ENCODE assay signal across 9 cellular contexts in the genomic region with DNA sequence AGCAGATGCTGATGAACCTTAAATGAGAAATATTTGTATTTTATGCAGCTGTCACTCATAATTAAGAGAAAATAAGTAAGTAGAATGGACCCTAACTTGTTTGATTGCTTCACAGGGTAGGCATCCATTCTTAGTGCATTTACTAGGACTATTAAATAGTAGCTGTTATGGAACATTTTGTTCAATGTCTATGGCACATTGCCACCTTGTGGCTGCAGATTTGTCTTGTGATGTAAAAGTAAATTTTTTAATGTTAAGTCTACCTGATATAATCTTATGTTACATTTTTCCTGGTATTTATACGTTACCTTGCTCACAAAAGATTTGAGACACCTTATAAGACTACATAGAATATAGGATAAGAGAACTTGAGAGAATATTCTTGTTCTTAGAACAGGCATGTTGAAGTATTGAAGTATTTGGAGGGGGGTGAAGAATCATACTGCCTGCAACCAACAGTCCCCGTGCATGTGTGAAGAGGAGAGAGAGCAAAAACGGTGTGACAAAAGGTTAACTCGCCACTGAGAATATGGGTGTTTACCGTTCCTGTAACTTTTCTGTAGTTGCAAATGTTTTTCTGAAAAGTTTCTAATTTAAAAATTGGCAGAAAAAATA.
DNase-seq lines count a peak whose midpoint lies in the region; ATAC-seq and TF ChIP-seq lines count a peak whose summit lies in the region.
"Had no signal": no experiment of that assay in that cellular context is flagged by ENCODE, and none has a peak within 500 bp of the region (broad histone marks: within the 10 kb centered on the region; RNA-seq: fewer than 3 reads in every experiment).

No MANE protein-coding gene starts in this region.

- H3K36me3 ChIP-seq in SJCRH30 (no peaks in the 10 kb centered on the region), endodermal cell (ENCODE audit: control insufficient read depth, insufficient read depth, low read length) (no peaks in the 10 kb centered on the region)

- no peaks in the 10 kb centered on the region for H3K9me3 Mint-ChIP-seq in endodermal cell
- H3K9me3 Mint-ChIP-seq: T-helper 1 cell treated with Interleukin-12 subunit alpha and Interleukin-12 subunit beta and Interleukin-4 antibody, amounts not matched to agents 30 μg/mL and 1 μg/mL, for 36 hours had no signal

- no peaks in the 10 kb centered on the region for H3K36me3 Mint-ChIP-seq in endodermal cell (ENCODE audit: low read depth)

- H3K4me1 ChIP-seq in SJCRH30 (0 out of 2 replicates have a peak, but pooled peaks cover 5% of the 10 kb centered on the region), endodermal cell (ENCODE audit: control insufficient read depth, insufficient read depth, low read length) (no peaks in the 10 kb centered on the region)

- ATAC-seq in HG02763 (IDR thresholded peaks at IDR 0.05; ENCODE audit: unreplicated experiment) (no peak), GM21390 (IDR thresholded peaks at IDR 0.05; ENCODE audit: unreplicated experiment) (no peak), HG03095 (IDR thresholded peaks at IDR 0.05; ENCODE audit: unreplicated experiment) (no peak)

- H3K4me3 ChIP-seq in SJCRH30 (no peak overlapping the region), endodermal cell (ENCODE audit: low read length) (no peak overlapping the region)

- H3K4me3 Mint-ChIP-seq in endodermal cell = no peak overlapping the region
- H3K4me3 Mint-ChIP-seq: T-helper 1 cell treated with Interleukin-12 subunit alpha and Interleukin-12 subunit beta and Interleukin-4 antibody, amounts not matched to agents 30 μg/mL and 1 μg/mL, for 36 hours had no signal

- peak; percentile 78 for TF ChIP-seq CTCF in endodermal cell (conservative IDR thresholded peaks at IDR 0.05)

- H3K27ac ChIP-seq in SJCRH30 (no peak overlapping the region), endodermal cell (ENCODE audit: low read depth, low read length) (no peak overlapping the region)

- no peak overlapping the region for H3K27ac Mint-ChIP-seq in endodermal cell
- H3K27ac Mint-ChIP-seq: T-helper 1 cell treated with Interleukin-12 subunit alpha and Interleukin-12 subunit beta and Interleukin-4 antibody, amounts not matched to agents 30 μg/mL and 1 μg/mL, for 36 hours had no signal

- no peaks in the 10 kb centered on the region for H3K27me3 Mint-ChIP-seq in endodermal cell (ENCODE audit: insufficient read depth)

- peak; percentile 85 for DNase-seq in DMS53 (lab: John Stamatoyannopoulos, UW)
- DNase-seq in LHCN-M2 (ENCODE audit: low read depth) = peak; percentile 34
- DNase-seq in SJCRH30 = peak; percentile 27 to 56
- DNase-seq in endodermal cell = peak; percentile 60
- peak; percentile 48 for DNase-seq in mucosa of gallbladder (ENCODE audit: low spot score)

- no peak overlapping the region for H3K9ac ChIP-seq in endodermal cell (ENCODE audit: extremely low read depth, low read length, poor library complexity, severe bottlenecking)

- H3K27me3 ChIP-seq in SJCRH30 = no peaks in the 10 kb centered on the region
- H3K27me3 ChIP-seq in endodermal cell (ENCODE audit: control insufficient read depth, insufficient read depth, low read length, poor library complexity, severe bottlenecking) = no peaks in the 10 kb centered on the region

- H3K9me3 ChIP-seq in SJCRH30 (replicated peaks) (no peaks in the 10 kb centered on the region), endodermal cell (ENCODE audit: control insufficient read depth, low read length) (no peaks in the 10 kb centered on the region)

- H3K4me1 Mint-ChIP-seq in endodermal cell = peaks cover 4% of the 10 kb centered on the region

- 62% methylated on average over 4 of the region's 5 CpGs for WGBS in endodermal cell (ENCODE audit: insufficient coverage in 1 of 2, insufficient read length in 1 of 2), 2 experiments

Comparison
In these comparisons a context has a peak if more than half of its experiments do, and no peak if none do; other contexts are left out.
1. DNase-seq: peak in every context shown above with its lines; median percentile 85 in DMS53; 60 in endodermal cell; 48 in mucosa of gallbladder; 42 in SJCRH30; 34 in LHCN-M2.